In genomic region chr20:48983423-48984400, GRCh38 we compare ENCODE assay signal across 11 cellular contexts.
DNase-seq lines count a peak whose midpoint lies in the region; ATAC-seq and TF ChIP-seq lines count a peak whose summit lies in the region.
"Had no signal": no experiment of that assay in that cellular context is flagged by ENCODE, and none has a peak within 500 bp of the region (broad histone marks: within the 10 kb centered on the region; RNA-seq: fewer than 3 reads in every experiment).

No MANE protein-coding gene starts in this region.

- BruUV-seq in Panc1 (replicated peaks; lab: Mats Ljungman, UMichigan), result no TSS peak

- H3K36me3 ChIP-seq in Panc1 (ENCODE audit: control insufficient read depth, insufficient read depth, low read length) (peaks cover 4% of the 10 kb centered on the region; the same call in 1 of the 2 replicates), esophagus (ENCODE audit: control insufficient read depth in 2 of 2, insufficient read depth in 2 of 2, low read length in 1 of 2) (peaks cover 11 to 23% of the 10 kb centered on the region in 2 donors)

- H3K27me3 ChIP-seq in Panc1 (ENCODE audit: control insufficient read depth, insufficient read depth, low read length), result no peaks in the 10 kb centered on the region
- H3K27me3 ChIP-seq in esophagus (ENCODE audit: control insufficient read depth in 1 of 2, insufficient read depth in 2 of 2, low read length in 2 of 2), result no peaks in the 10 kb centered on the region
- H3K27me3 ChIP-seq: ascending aorta had no signal

- H3K4me3 ChIP-seq in Panc1 (ENCODE audit: low read depth in 2 of 2, low read length in 2 of 2), result no peak overlapping the region
- no peak overlapping the region for H3K4me3 ChIP-seq in esophagus (ENCODE audit: low read depth in 1 of 2, low read length in 2 of 2)
- H3K4me3 ChIP-seq: ascending aorta had no signal

- DNase-seq in AG20443 (ENCODE audit: low spot score), result peak; percentile 30
- DNase-seq in Panc1 (ENCODE audit: low read depth, low spot score), result peak; percentile 68
- DNase-seq in myocyte (ENCODE audit: low read depth), result peak; percentile 86
- no peak for DNase-seq in GOT3 (lab: John Stamatoyannopoulos, UW)
- DNase-seq in NCI-H1930 (lab: John Stamatoyannopoulos, UW), result no peak
- DNase-seq: activated CD4-positive, alpha-beta T cell treated with anti-CD3 and anti-CD28 coated beads, Interleukin-2, amount 10 ng/mL, durations not matched to agents 24 days and 14 days; NCI-H774 had no signal

- POLR2A ChIA-PET in Panc1 (lab: Charles Lee), result no interaction called here

- CTCF ChIA-PET in Panc1 (lab: Charles Lee), result interaction anchor here (0.6 kb wide), 1 partner anchor 39 kb away, joined by 4 read pairs; no protein-coding TSS in a partner anchor

- ATAC-seq in Panc1 (peak; percentile 78), HG03280 (IDR thresholded peaks at IDR 0.05; ENCODE audit: unreplicated experiment) (no peak), GM21515 (IDR thresholded peaks at IDR 0.05; ENCODE audit: unreplicated experiment) (no peak)

- intact Hi-C loops in Panc1 (cut with micrococcal nuclease; ENCODE audit: unreplicated experiment), result no loop called here

- H3K4me1 ChIP-seq in Panc1 (ENCODE audit: control insufficient read depth, insufficient read depth, low read length) (no peaks in the 10 kb centered on the region), esophagus (ENCODE audit: control insufficient read depth in 2 of 2, insufficient read depth in 2 of 2, low read length in 1 of 2) (peaks cover 0 to 2% of the 10 kb centered on the region in 2 donors)

- no peak for TF ChIP-seq CTCF in Panc1 (IDR thresholded peaks at IDR 0.05)

- H3K27ac ChIP-seq in Panc1 (ENCODE audit: low read length) (no peak overlapping the region), esophagus (ENCODE audit: low read depth in 2 of 2, low read length in 1 of 2) (peak overlapping the region; percentile 3 to 36)

- in situ Hi-C loops in Panc1 (cut with HindIII; ENCODE audit: low pct_unique_long_range_greater_than_20kb, low sequenced_read_pairs), result no loop called here

- H3K9me3 ChIP-seq in Panc1 (ENCODE audit: control insufficient read depth, insufficient read depth, low read depth, low read length), result no peaks in the 10 kb centered on the region
- H3K9me3 ChIP-seq in esophagus (ENCODE audit: control insufficient read depth in 2 of 2, insufficient read depth in 1 of 2, low read depth in 1 of 2, low read length in 1 of 2), result peaks cover 2 to 6% of the 10 kb centered on the region in 2 donors

- 59 to 64% methylated on average over 5 of the region's 5 CpGs for WGBS in esophagus, 2 donors

Comparison
In these comparisons a context has a peak if more than half of its experiments do, and no peak if none do; other contexts are left out.
1. DNase-seq: peak in AG20443 (single experiment), Panc1 (single experiment) and myocyte (single experiment); none in GOT3 (single experiment) and NCI-H1930 (0 of 2).